Comparison of ENCODE assay signal across 26 cellular contexts in genomic region chr17:81099888-81100287, GRCh38.
"Had no signal": no experiment of that assay in that cellular context is flagged by ENCODE, and none has a peak within 500 bp of the region (broad histone marks: within the 10 kb centered on the region; RNA-seq: fewer than 3 reads in every experiment).

No MANE protein-coding gene starts in this region.

- H3K27ac ChIP-seq: ascending aorta, brain microvascular endothelial cell, cardiac muscle cell had no signal

- H3K4me3 ChIP-seq: ascending aorta, cardiac muscle cell had no signal

- H3K27ac Mint-ChIP-seq: activated B cell treated with CpG ODN at 0.5 μM for 24 hours; activated CD4-positive, alpha-beta T cell treated with anti-CD3 and anti-CD28 coated beads, Interleukin-2, amount 10 ng/mL, durations not matched to agents 24 days and 14 days; activated CD8-positive, alpha-beta memory T cell treated with anti-CD3 and anti-CD28 coated beads, Interleukin-2, amount 10 ng/mL, durations not matched to agents 7 days and 5 days; activated naive CD4-positive, alpha-beta T cell treated with anti-CD3 and anti-CD28 coated beads, Interleukin-2, amount 50 U/mL, for 24 hours; activated T-cell treated with anti-CD3 and anti-CD28 coated beads, Interleukin-2, amount 50 U/mL, for 24 hours; activated T-helper 1 cell treated with anti-CD3 and anti-CD28 coated beads, Interleukin-12 subunit alpha, Interleukin-12 subunit beta, Interleukin-2, Interleukin-4 antibody, amounts not matched to agents 30 ng/mL and 10 ng/mL and 1 ng/mL, durations not matched to agents 14 hours and 24 hours and 36 hours had no signal

- H3K9me3 ChIP-seq: ascending aorta had no signal

- DNase-seq: activated B cell treated with CpG ODN at 0.5 μM for 24 hours; activated CD4-positive, alpha-beta T cell treated with anti-CD3 and anti-CD28 coated beads for 1 hour; activated CD4-positive, alpha-beta T cell treated with anti-CD3 and anti-CD28 coated beads, Interleukin-2, amount 10 ng/mL, durations not matched to agents 24 days and 14 days; activated CD4-positive, alpha-beta T cell treated with anti-CD3 and anti-CD28 coated beads, Interleukin-2, amount 50 U/mL, for 48 hours; activated CD8-positive, alpha-beta memory T cell treated with anti-CD3 and anti-CD28 coated beads, Interleukin-2, amount 10 ng/mL, durations not matched to agents 7 days and 5 days; activated effector memory CD4-positive, alpha-beta T cell treated with Interleukin-2 at 50 U/mL for 16 hours; activated naive CD4-positive, alpha-beta T cell; activated T-cell treated with anti-CD3 and anti-CD28 coated beads, Interleukin-2, amount 50 U/mL, for 24 hours; brain microvascular endothelial cell; KG1; NCI-H1048; NCI-H1417; NCI-H1930; NCI-H2171 treated with DMSO at 0.1 percent for 48 hours; NCI-H345; NCI-H510A; NCI-H69; NK-92 treated with Interleukin-12 subunit alpha and Interleukin-12 subunit beta, amount 100 ng/mL, for 24 hours; OCI-M1; SHP77 treated with DMSO at 0.1 percent for 48 hours; T-helper 17 cell; T-helper 9 cell had no signal

- H3K27me3 Mint-ChIP-seq: activated CD4-positive, alpha-beta T cell treated with anti-CD3 and anti-CD28 coated beads, Interleukin-2, amount 10 ng/mL, durations not matched to agents 24 days and 14 days; activated CD8-positive, alpha-beta memory T cell treated with anti-CD3 and anti-CD28 coated beads, Interleukin-2, amount 10 ng/mL, durations not matched to agents 7 days and 5 days; activated naive CD4-positive, alpha-beta T cell treated with anti-CD3 and anti-CD28 coated beads, Interleukin-2, amount 50 U/mL, for 24 hours; activated T-cell treated with anti-CD3 and anti-CD28 coated beads, Interleukin-2, amount 50 U/mL, for 24 hours; T-helper 17 cell had no signal

- H3K36me3 ChIP-seq: ascending aorta, brain microvascular endothelial cell, cardiac muscle cell had no signal

- H3K36me3 Mint-ChIP-seq: activated CD8-positive, alpha-beta memory T cell treated with anti-CD3 and anti-CD28 coated beads, Interleukin-2, amount 10 ng/mL, durations not matched to agents 7 days and 5 days; activated naive CD4-positive, alpha-beta T cell treated with anti-CD3 and anti-CD28 coated beads, Interleukin-2, amount 50 U/mL, for 24 hours had no signal

- H3K9me3 Mint-ChIP-seq: activated B cell treated with CpG ODN at 0.5 μM for 24 hours; activated CD4-positive, alpha-beta T cell treated with anti-CD3 and anti-CD28 coated beads, Interleukin-2, amount 10 ng/mL, durations not matched to agents 24 days and 14 days; activated naive CD4-positive, alpha-beta T cell treated with anti-CD3 and anti-CD28 coated beads, Interleukin-2, amount 50 U/mL, for 24 hours; activated T-cell treated with anti-CD3 and anti-CD28 coated beads, Interleukin-2, amount 50 U/mL, for 24 hours; activated T-helper 1 cell treated with anti-CD3 and anti-CD28 coated beads, Interleukin-12 subunit alpha, Interleukin-12 subunit beta, Interleukin-2, Interleukin-4 antibody, amounts not matched to agents 30 ng/mL and 10 ng/mL and 1 ng/mL, durations not matched to agents 14 hours and 24 hours and 36 hours had no signal

- H3K27me3 ChIP-seq: ascending aorta, brain microvascular endothelial cell, cardiac muscle cell had no signal

- H3K4me3 Mint-ChIP-seq: activated B cell treated with CpG ODN at 0.5 μM for 24 hours; activated CD4-positive, alpha-beta T cell treated with anti-CD3 and anti-CD28 coated beads, Interleukin-2, amount 10 ng/mL, durations not matched to agents 24 days and 14 days; activated CD8-positive, alpha-beta memory T cell treated with anti-CD3 and anti-CD28 coated beads, Interleukin-2, amount 10 ng/mL, durations not matched to agents 7 days and 5 days; activated naive CD4-positive, alpha-beta T cell treated with anti-CD3 and anti-CD28 coated beads, Interleukin-2, amount 50 U/mL, for 24 hours; activated T-cell treated with anti-CD3 and anti-CD28 coated beads, Interleukin-2, amount 50 U/mL, for 24 hours; activated T-helper 1 cell treated with anti-CD3 and anti-CD28 coated beads, Interleukin-12 subunit alpha, Interleukin-12 subunit beta, Interleukin-2, Interleukin-4 antibody, amounts not matched to agents 30 ng/mL and 10 ng/mL and 1 ng/mL, durations not matched to agents 14 hours and 24 hours and 36 hours; T-helper 17 cell had no signal
